ENCODE assay signal across 1 cellular context in genomic region chr12:100141666-100141997, GRCh38.
TF ChIP-seq lines count a peak whose summit lies in the region.

No MANE protein-coding gene starts in this region.

TF ChIP-seq in WTC11, 78 proteins besides CTCF, POLR2A, EP300 and RAD21 (continued from another document):
- no peak for TF ChIP-seq HMGXB4 (CRISPR knock-in tag; IDR thresholded peaks at IDR 0.05)
